Comparison of ENCODE assay signal across 2 cellular contexts in the genomic region with DNA sequence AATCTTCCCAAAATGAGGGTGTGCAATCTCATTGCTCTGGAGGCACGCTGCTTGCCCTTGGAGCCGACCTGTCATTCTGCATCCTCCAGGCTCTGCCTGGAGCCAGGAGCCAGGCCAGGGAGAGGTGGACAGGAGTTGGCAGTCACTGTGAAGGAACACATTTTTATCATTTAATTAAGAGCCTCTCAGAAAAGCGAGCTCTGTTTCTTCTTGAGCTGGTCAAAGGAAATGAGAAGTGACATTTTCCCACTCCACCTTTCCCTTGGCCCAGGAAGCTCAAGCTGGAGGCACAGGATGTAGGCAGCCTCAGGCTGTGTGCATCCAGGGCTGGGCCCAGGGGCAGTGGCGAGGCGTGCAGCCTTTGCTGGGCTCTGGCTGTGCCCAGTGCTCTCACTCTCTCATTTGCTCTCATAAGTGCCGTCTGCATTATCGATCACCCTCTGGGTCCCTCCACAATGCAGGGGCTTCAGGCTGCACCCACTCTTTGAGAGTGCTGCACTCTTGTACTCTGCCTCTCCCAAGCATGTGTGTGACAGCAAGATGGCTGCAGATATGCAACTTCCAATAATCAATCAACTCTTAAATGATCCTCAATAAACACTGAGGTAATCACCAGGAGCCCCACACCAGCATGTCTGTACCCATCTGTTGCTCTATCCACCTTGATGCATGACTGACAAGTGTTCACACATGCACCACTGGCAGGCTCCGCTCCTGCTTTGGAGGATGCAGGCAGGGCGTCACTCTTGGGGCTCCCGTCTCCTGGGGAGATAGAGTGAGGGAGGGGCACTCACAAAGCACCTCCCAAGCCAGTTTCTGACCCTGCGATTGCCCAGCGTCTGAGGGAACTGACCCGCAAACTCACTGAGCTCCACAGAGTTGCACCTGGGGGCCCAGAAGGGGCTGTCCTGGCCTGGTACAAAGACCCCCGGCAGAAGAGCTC.
TF ChIP-seq lines count a peak whose summit lies in the region.

No MANE protein-coding gene starts in this region.

TF ChIP-seq in SK-N-SH, 30 proteins besides CTCF, POLR2A, EP300 and RAD21 (continued from another document):
- TF ChIP-seq, protein P1, sequence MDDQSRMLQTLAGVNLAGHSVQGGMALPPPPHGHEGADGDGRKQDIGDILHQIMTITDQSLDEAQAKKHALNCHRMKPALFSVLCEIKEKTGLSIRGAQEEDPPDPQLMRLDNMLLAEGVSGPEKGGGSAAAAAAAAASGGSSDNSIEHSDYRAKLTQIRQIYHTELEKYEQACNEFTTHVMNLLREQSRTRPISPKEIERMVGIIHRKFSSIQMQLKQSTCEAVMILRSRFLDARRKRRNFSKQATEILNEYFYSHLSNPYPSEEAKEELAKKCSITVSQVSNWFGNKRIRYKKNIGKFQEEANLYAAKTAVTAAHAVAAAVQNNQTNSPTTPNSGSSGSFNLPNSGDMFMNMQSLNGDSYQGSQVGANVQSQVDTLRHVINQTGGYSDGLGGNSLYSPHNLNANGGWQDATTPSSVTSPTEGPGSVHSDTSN (IDR thresholded peaks at IDR 0.05) = no peak
- TF ChIP-seq MEF2A (IDR thresholded peaks at IDR 0.05; ENCODE audit: borderline replicate concordance, low read depth) = no peak
- TF ChIP-seq, protein P2, sequence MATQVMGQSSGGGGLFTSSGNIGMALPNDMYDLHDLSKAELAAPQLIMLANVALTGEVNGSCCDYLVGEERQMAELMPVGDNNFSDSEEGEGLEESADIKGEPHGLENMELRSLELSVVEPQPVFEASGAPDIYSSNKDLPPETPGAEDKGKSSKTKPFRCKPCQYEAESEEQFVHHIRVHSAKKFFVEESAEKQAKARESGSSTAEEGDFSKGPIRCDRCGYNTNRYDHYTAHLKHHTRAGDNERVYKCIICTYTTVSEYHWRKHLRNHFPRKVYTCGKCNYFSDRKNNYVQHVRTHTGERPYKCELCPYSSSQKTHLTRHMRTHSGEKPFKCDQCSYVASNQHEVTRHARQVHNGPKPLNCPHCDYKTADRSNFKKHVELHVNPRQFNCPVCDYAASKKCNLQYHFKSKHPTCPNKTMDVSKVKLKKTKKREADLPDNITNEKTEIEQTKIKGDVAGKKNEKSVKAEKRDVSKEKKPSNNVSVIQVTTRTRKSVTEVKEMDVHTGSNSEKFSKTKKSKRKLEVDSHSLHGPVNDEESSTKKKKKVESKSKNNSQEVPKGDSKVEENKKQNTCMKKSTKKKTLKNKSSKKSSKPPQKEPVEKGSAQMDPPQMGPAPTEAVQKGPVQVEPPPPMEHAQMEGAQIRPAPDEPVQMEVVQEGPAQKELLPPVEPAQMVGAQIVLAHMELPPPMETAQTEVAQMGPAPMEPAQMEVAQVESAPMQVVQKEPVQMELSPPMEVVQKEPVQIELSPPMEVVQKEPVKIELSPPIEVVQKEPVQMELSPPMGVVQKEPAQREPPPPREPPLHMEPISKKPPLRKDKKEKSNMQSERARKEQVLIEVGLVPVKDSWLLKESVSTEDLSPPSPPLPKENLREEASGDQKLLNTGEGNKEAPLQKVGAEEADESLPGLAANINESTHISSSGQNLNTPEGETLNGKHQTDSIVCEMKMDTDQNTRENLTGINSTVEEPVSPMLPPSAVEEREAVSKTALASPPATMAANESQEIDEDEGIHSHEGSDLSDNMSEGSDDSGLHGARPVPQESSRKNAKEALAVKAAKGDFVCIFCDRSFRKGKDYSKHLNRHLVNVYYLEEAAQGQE (IDR thresholded peaks at IDR 0.05; ENCODE audit: low read depth, low read length) = no peak
TF ChIP-seq in SK-N-SH: peak in this region for 1.

TF ChIP-seq in SK-N-SH treated with all-trans-retinoic acid at 6 μM for 48 hours, 23 proteins besides CTCF, POLR2A, EP300 and RAD21:
- TF ChIP-seq, protein P3, sequence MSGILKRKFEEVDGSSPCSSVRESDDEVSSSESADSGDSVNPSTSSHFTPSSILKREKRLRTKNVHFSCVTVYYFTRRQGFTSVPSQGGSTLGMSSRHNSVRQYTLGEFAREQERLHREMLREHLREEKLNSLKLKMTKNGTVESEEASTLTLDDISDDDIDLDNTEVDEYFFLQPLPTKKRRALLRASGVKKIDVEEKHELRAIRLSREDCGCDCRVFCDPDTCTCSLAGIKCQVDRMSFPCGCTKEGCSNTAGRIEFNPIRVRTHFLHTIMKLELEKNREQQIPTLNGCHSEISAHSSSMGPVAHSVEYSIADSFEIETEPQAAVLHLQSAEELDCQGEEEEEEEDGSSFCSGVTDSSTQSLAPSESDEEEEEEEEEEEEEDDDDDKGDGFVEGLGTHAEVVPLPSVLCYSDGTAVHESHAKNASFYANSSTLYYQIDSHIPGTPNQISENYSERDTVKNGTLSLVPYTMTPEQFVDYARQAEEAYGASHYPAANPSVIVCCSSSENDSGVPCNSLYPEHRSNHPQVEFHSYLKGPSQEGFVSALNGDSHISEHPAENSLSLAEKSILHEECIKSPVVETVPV (CRISPR knock-in tag; IDR thresholded peaks at IDR 0.05) = no peak
- TF ChIP-seq ZFP30 (CRISPR knock-in tag; IDR thresholded peaks at IDR 0.05) = no peak
- no peak for TF ChIP-seq GLIS3 (CRISPR knock-in tag; IDR thresholded peaks at IDR 0.05)
